In the genomic region with DNA sequence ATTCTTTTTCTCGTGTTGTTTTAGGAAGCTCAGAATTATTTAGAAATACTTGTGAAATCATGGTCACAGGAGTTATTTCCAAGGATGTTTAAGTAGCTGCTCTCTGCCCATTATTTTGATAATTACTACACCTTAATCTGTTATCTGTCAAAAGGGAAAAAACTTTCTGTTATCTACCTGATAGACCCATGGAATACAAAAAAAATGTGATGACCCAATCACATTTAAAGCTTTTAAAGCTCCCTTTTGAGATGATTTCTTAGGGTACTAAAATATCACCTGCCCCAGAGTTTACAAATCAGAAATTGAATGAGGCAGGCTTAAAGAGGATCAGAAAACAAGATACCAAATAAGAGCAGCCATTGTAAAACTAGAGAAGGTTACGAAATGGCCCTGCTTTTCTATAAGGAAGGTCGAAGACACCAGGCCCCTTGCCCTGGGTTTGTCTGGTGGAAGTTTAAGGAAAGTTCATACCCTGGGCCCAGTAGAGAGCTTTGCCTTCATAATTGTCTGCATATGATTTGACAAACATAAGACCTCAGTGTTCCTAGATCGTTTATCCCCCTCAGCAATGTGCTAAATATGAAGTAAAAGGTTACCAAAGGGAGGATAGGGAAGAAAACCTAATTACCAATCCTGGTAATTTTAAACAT, we compare ENCODE assay signal across 1 cellular context.
TF ChIP-seq lines count a peak whose summit lies in the region.

No MANE protein-coding gene starts in this region.

TF ChIP-seq in WTC11, 78 proteins besides CTCF, POLR2A, EP300 and RAD21 (continued from another document):
- TF ChIP-seq, protein P1, sequence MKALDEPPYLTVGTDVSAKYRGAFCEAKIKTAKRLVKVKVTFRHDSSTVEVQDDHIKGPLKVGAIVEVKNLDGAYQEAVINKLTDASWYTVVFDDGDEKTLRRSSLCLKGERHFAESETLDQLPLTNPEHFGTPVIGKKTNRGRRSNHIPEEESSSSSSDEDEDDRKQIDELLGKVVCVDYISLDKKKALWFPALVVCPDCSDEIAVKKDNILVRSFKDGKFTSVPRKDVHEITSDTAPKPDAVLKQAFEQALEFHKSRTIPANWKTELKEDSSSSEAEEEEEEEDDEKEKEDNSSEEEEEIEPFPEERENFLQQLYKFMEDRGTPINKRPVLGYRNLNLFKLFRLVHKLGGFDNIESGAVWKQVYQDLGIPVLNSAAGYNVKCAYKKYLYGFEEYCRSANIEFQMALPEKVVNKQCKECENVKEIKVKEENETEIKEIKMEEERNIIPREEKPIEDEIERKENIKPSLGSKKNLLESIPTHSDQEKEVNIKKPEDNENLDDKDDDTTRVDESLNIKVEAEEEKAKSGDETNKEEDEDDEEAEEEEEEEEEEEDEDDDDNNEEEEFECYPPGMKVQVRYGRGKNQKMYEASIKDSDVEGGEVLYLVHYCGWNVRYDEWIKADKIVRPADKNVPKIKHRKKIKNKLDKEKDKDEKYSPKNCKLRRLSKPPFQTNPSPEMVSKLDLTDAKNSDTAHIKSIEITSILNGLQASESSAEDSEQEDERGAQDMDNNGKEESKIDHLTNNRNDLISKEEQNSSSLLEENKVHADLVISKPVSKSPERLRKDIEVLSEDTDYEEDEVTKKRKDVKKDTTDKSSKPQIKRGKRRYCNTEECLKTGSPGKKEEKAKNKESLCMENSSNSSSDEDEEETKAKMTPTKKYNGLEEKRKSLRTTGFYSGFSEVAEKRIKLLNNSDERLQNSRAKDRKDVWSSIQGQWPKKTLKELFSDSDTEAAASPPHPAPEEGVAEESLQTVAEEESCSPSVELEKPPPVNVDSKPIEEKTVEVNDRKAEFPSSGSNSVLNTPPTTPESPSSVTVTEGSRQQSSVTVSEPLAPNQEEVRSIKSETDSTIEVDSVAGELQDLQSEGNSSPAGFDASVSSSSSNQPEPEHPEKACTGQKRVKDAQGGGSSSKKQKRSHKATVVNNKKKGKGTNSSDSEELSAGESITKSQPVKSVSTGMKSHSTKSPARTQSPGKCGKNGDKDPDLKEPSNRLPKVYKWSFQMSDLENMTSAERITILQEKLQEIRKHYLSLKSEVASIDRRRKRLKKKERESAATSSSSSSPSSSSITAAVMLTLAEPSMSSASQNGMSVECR (CRISPR knock-in tag; IDR thresholded peaks at IDR 0.05; ENCODE audit: borderline replicate concordance): no peak
